ENCODE assay signal across 26 cellular contexts in genomic region chr1:244732846-244733450, GRCh38.
DNase-seq lines count a peak whose midpoint lies in the region; ATAC-seq, FAIRE-seq and TF ChIP-seq lines count a peak whose summit lies in the region.
"Had no signal": no experiment of that assay in that cellular context is flagged by ENCODE, and none has a peak within 500 bp of the region (broad histone marks: within the 10 kb centered on the region; RNA-seq: fewer than 3 reads in every experiment).

No MANE protein-coding gene starts in this region.

- H3K4me3 Mint-ChIP-seq in T-cell: peak overlapping the region in 2 of 3 donors; percentile 21 to 22
- peak overlapping the region; percentile 44 for H3K4me3 Mint-ChIP-seq in memory B cell
- H3K4me3 Mint-ChIP-seq: HFFc6; natural killer cell treated with Interleukin-12 subunit alpha and Interleukin-12 subunit beta and Interleukin-15 and Interleukin-18, amount 100 ng/mL, for 72 hours had no signal

- H3K27ac Mint-ChIP-seq in T-cell (no peak overlapping the region), memory B cell (no peak overlapping the region)
- H3K27ac Mint-ChIP-seq: HFFc6; natural killer cell treated with Interleukin-12 subunit alpha and Interleukin-12 subunit beta and Interleukin-15 and Interleukin-18, amount 100 ng/mL, for 72 hours; T-helper 17 cell had no signal

- peaks cover 0 to 19% of the 10 kb centered on the region in 2 donors for H3K27me3 Mint-ChIP-seq in T-cell
- H3K27me3 Mint-ChIP-seq in memory B cell: no peaks in the 10 kb centered on the region

- H3K9me3 Mint-ChIP-seq in T-cell: no peaks in the 10 kb centered on the region
- peaks cover 3% of the 10 kb centered on the region for H3K9me3 Mint-ChIP-seq in memory B cell
- H3K9me3 Mint-ChIP-seq: natural killer cell treated with Interleukin-12 subunit alpha and Interleukin-12 subunit beta and Interleukin-15 and Interleukin-18, amount 100 ng/mL, for 72 hours had no signal

- intact Hi-C loops in HepG2 (cut with micrococcal nuclease; ENCODE audit: unreplicated experiment) (no loop called here), right lobe of liver (cut with DNase I) (no loop called here)

- no peak for TF ChIP-seq EP300 in HepG2 (IDR thresholded peaks at IDR 0.05; ENCODE audit: low read depth in 2 of 2, low read length in 2 of 2)
- no peak for TF ChIP-seq EP300 in HepG2 (CRISPR knock-in tag; IDR thresholded peaks at IDR 0.05; ENCODE audit: borderline replicate concordance)

- TF ChIP-seq POLR2A in HepG2 (IDR thresholded peaks at IDR 0.05; ENCODE audit: insufficient read depth in 1 of 2, low read depth in 2 of 2, low read length in 2 of 2): no peak
- no peak for TF ChIP-seq POLR2A in right lobe of liver (IDR thresholded peaks at IDR 0.05)
- no peak for TF ChIP-seq POLR2A in GM12892 (IDR thresholded peaks at IDR 0.05; ENCODE audit: low read depth, low read length)

- H3K4me3 ChIP-seq in HepG2 (replicated peaks in 1 of 3; ENCODE audit: insufficient read depth in 1 of 3, low read depth in 2 of 3, low read length in 3 of 3): no peak overlapping the region
- no peak overlapping the region for H3K4me3 ChIP-seq in right lobe of liver
- H3K4me3 ChIP-seq: adrenal gland, left ventricle myocardium inferior, ovary, SK-N-MC, transverse colon had no signal

- H3K4me1 Mint-ChIP-seq in T-cell (peaks cover 4 to 15% (median 13%) of the 10 kb centered on the region in 3 donors), memory B cell (peaks cover 13% of the 10 kb centered on the region)

- no peaks in the 10 kb centered on the region for H3K79me2 ChIP-seq in HepG2 (ENCODE audit: insufficient read depth, low read length)

- POLR2A ChIA-PET in HepG2 (lab: Yijun Ruan, JAX) (no interaction called here), T-cell (lab: Charles Lee) (no interaction called here)

- H3K36me3 Mint-ChIP-seq in T-cell: no peaks in the 10 kb centered on the region
- peaks cover 3% of the 10 kb centered on the region for H3K36me3 Mint-ChIP-seq in memory B cell
- H3K36me3 Mint-ChIP-seq: natural killer cell treated with Interleukin-12 subunit alpha and Interleukin-12 subunit beta and Interleukin-15 and Interleukin-18, amount 100 ng/mL, for 72 hours had no signal

- H3K27ac ChIP-seq in HepG2 (ENCODE audit: extremely low read length, insufficient read depth, low read length) (no peak overlapping the region), right lobe of liver (no peak overlapping the region)
- H3K27ac ChIP-seq: adrenal gland, HL-60, left ventricle myocardium inferior, ovary, SK-N-MC, transverse colon had no signal

- 77% methylated on average over 9 of the region's 15 CpGs for WGBS in HepG2 (ENCODE audit: low lambda C conversion rate)
- 84% methylated on average over 7 of the region's 15 CpGs for WGBS in right lobe of liver (ENCODE audit: insufficient coverage, low coverage, low lambda C conversion rate, missing lambda C conversion rate)

- H3K4me1 ChIP-seq in HepG2 (ENCODE audit: insufficient read depth, low read length) (peaks cover 9% of the 10 kb centered on the region), right lobe of liver (no peaks in the 10 kb centered on the region)
- H3K4me1 ChIP-seq: adrenal gland had no signal

- CTCF ChIA-PET in HepG2 (lab: Yijun Ruan, JAX; ENCODE audit: low intra/inter-chr PET ratio, low total read pairs): no interaction called here
- CTCF ChIA-PET in T-cell (lab: Charles Lee): no interaction called here

- no peak overlapping the region for H2AFZ ChIP-seq in HepG2 (ENCODE audit: low read length)

- no peaks in the 10 kb centered on the region for H4K20me1 ChIP-seq in HepG2 (ENCODE audit: insufficient read depth, low read length)

- no TSS peak for BruUV-seq in HepG2 (replicated peaks; lab: Mats Ljungman, UMichigan)

- H3K4me2 ChIP-seq in HepG2 (ENCODE audit: low read depth, low read length): no peak overlapping the region

- FAIRE-seq in HepG2 (lab: Jason Lieb, UNC) (no peak), GM12892 (lab: Jason Lieb, UNC) (no peak)
- FAIRE-seq: islet of Langerhans, small intestine had no signal

- ATAC-seq in HepG2 (peak; percentile 21; the same call in 2 of the 3 replicates), right lobe of liver (no peak), T-cell (replicated peaks in 1 of 4) (no peak), memory B cell (ENCODE audit: low read depth) (no peak), GM18858 (IDR thresholded peaks at IDR 0.05; ENCODE audit: unreplicated experiment) (no peak)
- ATAC-seq: T-helper 17 cell had no signal

- TF ChIP-seq RAD21 in HepG2 (CRISPR knock-in tag; IDR thresholded peaks at IDR 0.05): no peak

- no peak overlapping the region for H3K9ac ChIP-seq in HepG2 (ENCODE audit: insufficient read depth, low read depth, low read length)

- H3K27me3 ChIP-seq in HepG2 (ENCODE audit: control insufficient read depth in 1 of 2, insufficient read depth in 2 of 2, low read length in 2 of 2) (peaks cover 0 to 32% of the 10 kb centered on the region in 2 experiments; a peak in 3 of 5 replicates), right lobe of liver (no peaks in the 10 kb centered on the region)
- H3K27me3 ChIP-seq: adrenal gland, ovary had no signal

- H3K36me3 ChIP-seq in HepG2 (replicated peaks in 1 of 2; ENCODE audit: control insufficient read depth in 1 of 2, insufficient read depth in 2 of 2, low read length in 2 of 2) (no peaks in the 10 kb centered on the region), right lobe of liver (no peaks in the 10 kb centered on the region)
- H3K36me3 ChIP-seq: adrenal gland, left ventricle myocardium inferior, ovary, transverse colon had no signal

- in situ Hi-C loops in HepG2 (cut with HindIII; ENCODE audit: extremely low pct_ligation_motif_present, low pct_unique_long_range_greater_than_20kb): no loop called here

- H3K9me3 ChIP-seq in HepG2 (ENCODE audit: low read length) (peaks cover 13% of the 10 kb centered on the region; the same call in 1 of the 2 replicates), right lobe of liver (no peaks in the 10 kb centered on the region)
- H3K9me3 ChIP-seq: adrenal gland, left ventricle myocardium inferior, ovary, transverse colon had no signal

- no peak for DNase-seq in HepG2 (ENCODE audit: low spot score)
- DNase-seq in right lobe of liver: no peak
- DNase-seq in T-cell: no peak
- DNase-seq in memory B cell (ENCODE audit: low spot score in 2 of 2): no peak
- DNase-seq in SHP77 (lab: John Stamatoyannopoulos, UW): no peak
- DNase-seq in stimulated activated CD4-positive, alpha-beta T cell treated with anti-CD3 and anti-CD28 coated beads, Interleukin-2, amount 100 ng/mL, for 24 hours: no peak
- DNase-seq in GM12892 (ENCODE audit: insufficient read length): no peak
- DNase-seq: activated CD4-positive, alpha-beta T cell treated with anti-CD3 and anti-CD28 coated beads for 4 hours; activated CD8-positive, alpha-beta memory T cell treated with anti-CD3 and anti-CD28 coated beads for 24 hours; activated effector memory CD4-positive, alpha-beta T cell treated with anti-CD3 and anti-CD28 coated beads, Interleukin-2, amount 50 U/mL, for 16 hours; adrenal gland; HFFc6; left ventricle myocardium inferior; NCI-H1694; NCI-H82; OCI-M1; ovary; small intestine; stimulated activated CD4-positive, alpha-beta T cell treated with anti-CD3 and anti-CD28 coated beads, Interleukin-1b, Interleukin-23, amount 100 ng/mL, for 48 hours; T-helper 17 cell; transverse colon had no signal

- TF ChIP-seq CTCF in HepG2 (CRISPR knock-in tag; IDR thresholded peaks at IDR 0.05) (no peak), right lobe of liver (IDR thresholded peaks at IDR 0.05) (no peak)

TF ChIP-seq in HepG2, 621 proteins besides CTCF, POLR2A, EP300 and RAD21 (continues in another document):
- TF ChIP-seq, protein P1, sequence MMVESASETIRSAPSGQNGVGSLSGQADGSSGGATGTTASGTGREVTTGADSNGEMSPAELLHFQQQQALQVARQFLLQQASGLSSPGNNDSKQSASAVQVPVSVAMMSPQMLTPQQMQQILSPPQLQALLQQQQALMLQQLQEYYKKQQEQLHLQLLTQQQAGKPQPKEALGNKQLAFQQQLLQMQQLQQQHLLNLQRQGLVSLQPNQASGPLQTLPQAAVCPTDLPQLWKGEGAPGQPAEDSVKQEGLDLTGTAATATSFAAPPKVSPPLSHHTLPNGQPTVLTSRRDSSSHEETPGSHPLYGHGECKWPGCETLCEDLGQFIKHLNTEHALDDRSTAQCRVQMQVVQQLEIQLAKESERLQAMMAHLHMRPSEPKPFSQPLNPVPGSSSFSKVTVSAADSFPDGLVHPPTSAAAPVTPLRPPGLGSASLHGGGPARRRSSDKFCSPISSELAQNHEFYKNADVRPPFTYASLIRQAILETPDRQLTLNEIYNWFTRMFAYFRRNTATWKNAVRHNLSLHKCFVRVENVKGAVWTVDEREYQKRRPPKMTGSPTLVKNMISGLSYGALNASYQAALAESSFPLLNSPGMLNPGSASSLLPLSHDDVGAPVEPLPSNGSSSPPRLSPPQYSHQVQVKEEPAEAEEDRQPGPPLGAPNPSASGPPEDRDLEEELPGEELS (CRISPR knock-in tag; IDR thresholded peaks at IDR 0.05): no peak
- no peak for TF ChIP-seq RBM39 (IDR thresholded peaks at IDR 0.05; ENCODE audit: low read depth, low read length, poor library complexity, severe bottlenecking)
- TF ChIP-seq BCL6 (CRISPR knock-in tag; IDR thresholded peaks at IDR 0.05): no peak
- TF ChIP-seq MTF2 (CRISPR knock-in tag; IDR thresholded peaks at IDR 0.05; ENCODE audit: borderline replicate concordance): no peak
- no peak for TF ChIP-seq SMAD1 (CRISPR knock-in tag; IDR thresholded peaks at IDR 0.05; ENCODE audit: borderline replicate concordance, low read depth)
- TF ChIP-seq, protein P2, sequence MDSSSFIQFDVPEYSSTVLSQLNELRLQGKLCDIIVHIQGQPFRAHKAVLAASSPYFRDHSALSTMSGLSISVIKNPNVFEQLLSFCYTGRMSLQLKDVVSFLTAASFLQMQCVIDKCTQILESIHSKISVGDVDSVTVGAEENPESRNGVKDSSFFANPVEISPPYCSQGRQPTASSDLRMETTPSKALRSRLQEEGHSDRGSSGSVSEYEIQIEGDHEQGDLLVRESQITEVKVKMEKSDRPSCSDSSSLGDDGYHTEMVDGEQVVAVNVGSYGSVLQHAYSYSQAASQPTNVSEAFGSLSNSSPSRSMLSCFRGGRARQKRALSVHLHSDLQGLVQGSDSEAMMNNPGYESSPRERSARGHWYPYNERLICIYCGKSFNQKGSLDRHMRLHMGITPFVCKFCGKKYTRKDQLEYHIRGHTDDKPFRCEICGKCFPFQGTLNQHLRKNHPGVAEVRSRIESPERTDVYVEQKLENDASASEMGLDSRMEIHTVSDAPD (CRISPR knock-in tag; IDR thresholded peaks at IDR 0.05): no peak
- TF ChIP-seq MTA1 (CRISPR knock-in tag; IDR thresholded peaks at IDR 0.05; ENCODE audit: borderline replicate concordance): no peak
- TF ChIP-seq SMARCE1 (IDR thresholded peaks at IDR 0.05; ENCODE audit: borderline replicate concordance): no peak
- TF ChIP-seq MYC (CRISPR knock-in tag; IDR thresholded peaks at IDR 0.05; ENCODE audit: borderline replicate concordance): no peak
- TF ChIP-seq U2AF2 (IDR thresholded peaks at IDR 0.05; ENCODE audit: low read depth, low read length): no peak
- no peak for TF ChIP-seq KAT8 (CRISPR knock-in tag; IDR thresholded peaks at IDR 0.05)
- TF ChIP-seq ARID2 (CRISPR knock-in tag; IDR thresholded peaks at IDR 0.05; ENCODE audit: borderline replicate concordance): no peak
- TF ChIP-seq ZBTB8A (CRISPR knock-in tag; IDR thresholded peaks at IDR 0.05; ENCODE audit: borderline replicate concordance, low read depth): no peak
